1 cellular context compared by ENCODE assay signal in genomic region chr7:22677267-22677666, GRCh38.
TF ChIP-seq lines count a peak whose summit lies in the region.
"Not testable (repeated sequence)": the region's sequence is repeated elsewhere in the genome, so short reads cannot be mapped to it uniquely, and the experiment has no call there.

No MANE protein-coding gene starts in this region.

TF ChIP-seq in K562, 482 proteins besides CTCF, POLR2A, EP300 and RAD21:
- not testable (repeated sequence) for TF ChIP-seq NR2C2 (CRISPR knock-in tag; IDR thresholded peaks at IDR 0.05)
- TF ChIP-seq NR2C2 (tag; IDR thresholded peaks at IDR 0.05): peak; percentile 6; the same call in 1 of the 2 replicates
- peak; percentile 44; the same call in 1 of the 2 replicates for TF ChIP-seq ADNP (tag; IDR thresholded peaks at IDR 0.05)
